ENCODE assay signal across 26 cellular contexts in genomic region chr1:112044745-112045144, GRCh38. TPM values are rescaled to one million over a fixed set of nuclear protein-coding genes. Genes with fewer than 3 reads are reported as not detected.
"Had no signal": no experiment of that assay in that cellular context is flagged by ENCODE, and none has a peak within 500 bp of the region (broad histone marks: within the 10 kb centered on the region; RNA-seq: fewer than 3 reads in every experiment).

No MANE protein-coding gene starts in this region.

- H3K9ac ChIP-seq: KMS-11, SK-N-SH had no signal

- ATAC-seq: Panc1, PC-3, T-helper 17 cell had no signal

- H3K4me2 ChIP-seq: KMS-11, SK-N-SH had no signal

- H3K9me3 ChIP-seq: SK-N-SH had no signal

- DNase-seq: IMR-90; Kasumi-1; MM.1S; NCI-H1092 treated with DMSO at 0.1 percent for 48 hours; NCI-H1436; NCI-H1694 treated with DMSO at 0.1 percent for 48 hours; NCI-H1930; NCI-H2081; NCI-H2171; NCI-H226; NCI-H446; NCI-H510A; NCI-H524 treated with DMSO at 0.1 percent for 48 hours; NCI-H774; NK-92 treated with Interleukin-12 subunit alpha and Interleukin-12 subunit beta, amount 100 ng/mL, for 24 hours; PC-3; SHP77; SK-N-SH; T-helper 1 cell; T-helper 17 cell had no signal

- H3K27ac ChIP-seq: HL-60, KMS-11, RWPE1 had no signal

RNA-seq across cellular contexts. Expression of gene KCND3, which starts 55.3 kb away (rescaled TPM):
- total RNA-seq: M059J, OCI-LY7, PC-3 had no signal
- polyA plus RNA-seq: SK-N-SH had no signal
